ENCODE assay signal across 8 cellular contexts in genomic region chr3:138862924-138863775, GRCh38. TPM values are rescaled to one million over a fixed set of nuclear protein-coding genes. Genes with fewer than 3 reads are reported as not detected.
DNase-seq lines count a peak whose midpoint lies in the region; ATAC-seq, FAIRE-seq and TF ChIP-seq lines count a peak whose summit lies in the region.

No MANE protein-coding gene starts in this region.

- DNase-seq in A549 (ENCODE audit: low read depth in 1 of 2, low spot score in 1 of 2) = peak; percentile 86 to 88
- DNase-seq in HFFc6 = peak; percentile 49
- DNase-seq in SK-MEL-5 (ENCODE audit: low read depth, low spot score) = peak; percentile 66
- peak; percentile 64 for DNase-seq in fibroblast of the aortic adventitia (ENCODE audit: low read depth)
- peak; percentile 89 for DNase-seq in osteoblast (ENCODE audit: insufficient read length, low spot score, missing footprints)
- no peak for DNase-seq in germinal center (ENCODE audit: low spot score)

- H3K9me3 Mint-ChIP-seq in HFFc6 = no peaks in the 10 kb centered on the region

- H3K4me2 ChIP-seq in A549 (peak overlapping the region; percentile 79), osteoblast (ENCODE audit: insufficient read depth, low read length) (peak overlapping the region; percentile 75)

- peak overlapping the region; percentile 90 to 93 for H3K27ac ChIP-seq in A549
- peak overlapping the region; percentile 72 for H3K27ac ChIP-seq in osteoblast (ENCODE audit: low read depth, low read length)

- H3K4me1 Mint-ChIP-seq in HFFc6 (ENCODE audit: low read depth) = peaks cover 28% of the 10 kb centered on the region

- peak overlapping the region; percentile 56 for H3K4me3 Mint-ChIP-seq in HFFc6

- H4K20me1 ChIP-seq in osteoblast (ENCODE audit: insufficient read depth, low read length) = no peaks in the 10 kb centered on the region

- peaks cover 4% of the 10 kb centered on the region; the same call in 1 of the 2 replicates for H3K27me3 Mint-ChIP-seq in HFFc6 (ENCODE audit: insufficient read depth)

- no peak for FAIRE-seq in A549 (lab: Jason Lieb, UNC)

- 0 out of 3 replicates have a peak overlapping the region, but pooled peaks have one; percentile 14 for H3K4me3 ChIP-seq in A549
- H3K4me3 ChIP-seq in fibroblast of the aortic adventitia (ENCODE audit: low read depth, low read length) = no peak overlapping the region
- H3K4me3 ChIP-seq in osteoblast (ENCODE audit: insufficient read depth, low read length) = peak overlapping the region; percentile 38

- peak; percentile 13; the same call in 1 of the 2 replicates for TF ChIP-seq POLR2A in A549 (IDR thresholded peaks at IDR 0.05; ENCODE audit: low read length)

- CTCF ChIA-PET in A549 (lab: Yijun Ruan, JAX) = interaction anchor here (0.9 to 4.6 kb wide), 7 partner anchors 19 to 76 kb away, joined by 3 to 26 read pairs (median 3); no protein-coding TSS in a partner anchor

- peak overlapping the region; percentile 75 for H3K27ac Mint-ChIP-seq in HFFc6

- H3K4me1 ChIP-seq in A549 (peaks cover 33% of the 10 kb centered on the region), osteoblast (ENCODE audit: insufficient read depth, low read length) (peaks cover 26% of the 10 kb centered on the region)

- ATAC-seq in A549 (peak; percentile 91 to 94), GM19351 (IDR thresholded peaks at IDR 0.05; ENCODE audit: unreplicated experiment) (no peak), HG03439 (IDR thresholded peaks at IDR 0.05; ENCODE audit: unreplicated experiment) (no peak)

- TF ChIP-seq CTCF in A549 (IDR thresholded peaks at IDR 0.05) (no peak), HFFc6 (IDR thresholded peaks at IDR 0.05) (no peak), fibroblast of the aortic adventitia (IDR thresholded peaks at IDR 0.05; ENCODE audit: insufficient read depth, low read length) (no peak), osteoblast (IDR thresholded peaks at IDR 0.05; ENCODE audit: extremely low read depth, low read depth, low read length) (no peak)

- POLR2A ChIA-PET in A549 (lab: Yijun Ruan, JAX) = interaction anchor here (0.5 to 1.7 kb wide), 6 partner anchors 28 to 147 kb away, joined by 3 to 7 read pairs (median 3); no protein-coding TSS in a partner anchor

- H3K9me3 ChIP-seq in A549 = no peaks in the 10 kb centered on the region
- H3K9me3 ChIP-seq in osteoblast (ENCODE audit: low read depth, low read length) = no peaks in the 10 kb centered on the region

- 0 out of 5 replicates have a peak, but pooled peaks of 1 of the 2 experiments have one; percentile 37 for TF ChIP-seq RAD21 in A549 (conservative IDR thresholded peaks at IDR 0.05 in 1 of 2, IDR thresholded peaks at IDR 0.05 in 1 of 2)

- no peak for TF ChIP-seq EP300 in A549 (IDR thresholded peaks at IDR 0.05)

- H2AFZ ChIP-seq in osteoblast (ENCODE audit: low read length) = peak overlapping the region; percentile 71

- in situ Hi-C loops in SK-MEL-5 (cut with HindIII; ENCODE audit: low pct_unique_long_range_greater_than_20kb, low sequenced_read_pairs) = no loop called here

- H3K27me3 ChIP-seq in osteoblast (ENCODE audit: insufficient read depth, low read length) = no peaks in the 10 kb centered on the region

- 0% methylated on average over 11 of the region's 11 CpGs for whole genome bisulfite sequencing in A549 (ENCODE audit: missing lambda C conversion rate)

- H3K36me3 Mint-ChIP-seq in HFFc6 (ENCODE audit: low read depth) = no peaks in the 10 kb centered on the region

- H3K79me2 ChIP-seq in osteoblast (ENCODE audit: insufficient read depth, low read length) = no peaks in the 10 kb centered on the region

- no peaks in the 10 kb centered on the region for H3K36me3 ChIP-seq in osteoblast (ENCODE audit: insufficient read depth, low read length)

TF ChIP-seq in A549, 52 proteins besides CTCF, POLR2A, EP300 and RAD21:
- no peak for TF ChIP-seq NFE2L2 (conservative IDR thresholded peaks at IDR 0.05; ENCODE audit: low read length)
- 0 out of 4 replicates have a peak, but pooled peaks of 1 of the 2 experiments have one; percentile 22 for TF ChIP-seq CEBPB (IDR thresholded peaks at IDR 0.05)
- TF ChIP-seq JUNB (IDR thresholded peaks at IDR 0.05) = peak; percentile 52; the same call in 1 of the 2 replicates
- no peak; the same call in 1 of the 2 replicates for TF ChIP-seq FOSL2 (IDR thresholded peaks at IDR 0.05)
- TF ChIP-seq FOSL2 (CRISPR knock-in tag; IDR thresholded peaks at IDR 0.05) = peak; percentile 62
- TF ChIP-seq SMC3 (IDR thresholded peaks at IDR 0.05) = peak; percentile 13; the same call in 1 of the 3 replicates
- TF ChIP-seq, protein P1, sequence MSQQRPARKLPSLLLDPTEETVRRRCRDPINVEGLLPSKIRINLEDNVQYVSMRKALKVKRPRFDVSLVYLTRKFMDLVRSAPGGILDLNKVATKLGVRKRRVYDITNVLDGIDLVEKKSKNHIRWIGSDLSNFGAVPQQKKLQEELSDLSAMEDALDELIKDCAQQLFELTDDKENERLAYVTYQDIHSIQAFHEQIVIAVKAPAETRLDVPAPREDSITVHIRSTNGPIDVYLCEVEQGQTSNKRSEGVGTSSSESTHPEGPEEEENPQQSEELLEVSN (IDR thresholded peaks at IDR 0.05; ENCODE audit: borderline replicate concordance, low read depth) = peak; percentile 67; the same call in 1 of the 2 replicates
- TF ChIP-seq JUN (IDR thresholded peaks at IDR 0.05) = peak in 1 of 2 experiments; percentile 36; a peak in 1 of 5 replicates
- no peak for TF ChIP-seq MAZ (IDR thresholded peaks at IDR 0.05; ENCODE audit: borderline replicate concordance, low read depth, low read length)
TF ChIP-seq in A549: peak in this region for 6.

RNA-seq across cellular contexts. Expression of gene PIK3CB, which starts 28.4 kb away (rescaled TPM):
- polyA plus RNA-seq in A549 (2011; rRNA removed) = 23.3 TPM in 2 replicates
- 9.8 and 9.9 TPM in 2 replicates for polyA plus RNA-seq in A549 (2012; cell fraction: cytosol; rRNA removed)
- 4.2 and 6.7 TPM in 2 replicates for polyA plus RNA-seq in A549 (2012; cell fraction: nucleus; rRNA removed)
- polyA plus RNA-seq in A549 (2017; fragmentation: RNase III; extraction: RNeasy Plus Mini Kit Qiagen cat#74134 plus additional on column Dnase treatment) = 20.7 to 22.0 TPM (median 21.1 TPM) in 3 replicates
- 12.4 and 14.3 TPM in 2 replicates for polyA minus RNA-seq in A549 (2011; rRNA and poly(A)+ RNA removed)
- total RNA-seq in HFFc6 (2021; fragmentation: NEBNext Ultra II Directional; extraction: Animal tissue kit (Norgen Biotek cat#: 25700)) = 10 to 100 TPM; 12.6 to 18.3 (median 15.8) TPM
- 33.6 and 36.6 TPM in 2 replicates for total RNA-seq in SK-MEL-5 (2014; rRNA removed; shearing (Covaris generic))
- polyA plus RNA-seq in SK-MEL-5 (2015; cell fraction: cytosol; rRNA removed) = 67.6 and 75.3 TPM in 2 replicates
- polyA plus RNA-seq in SK-MEL-5 (2015; cell fraction: nucleus; rRNA removed) = 23.8 and 26.5 TPM in 2 replicates
- total RNA-seq in fibroblast of the aortic adventitia (ENCODE audit: low replicate concordance) = 4.4 and 9.9 TPM in 2 replicates
- total RNA-seq in osteoblast = 14.5 and 16.8 TPM in 2 replicates

Comparison
In these comparisons a context has a peak if more than half of its experiments do, and no peak if none do; other contexts are left out.
1. ATAC-seq: peak in A549 (2 of 2); none in GM19351 (single experiment) and HG03439 (single experiment).